ENCODE assay signal across 14 cellular contexts in the genomic region with DNA sequence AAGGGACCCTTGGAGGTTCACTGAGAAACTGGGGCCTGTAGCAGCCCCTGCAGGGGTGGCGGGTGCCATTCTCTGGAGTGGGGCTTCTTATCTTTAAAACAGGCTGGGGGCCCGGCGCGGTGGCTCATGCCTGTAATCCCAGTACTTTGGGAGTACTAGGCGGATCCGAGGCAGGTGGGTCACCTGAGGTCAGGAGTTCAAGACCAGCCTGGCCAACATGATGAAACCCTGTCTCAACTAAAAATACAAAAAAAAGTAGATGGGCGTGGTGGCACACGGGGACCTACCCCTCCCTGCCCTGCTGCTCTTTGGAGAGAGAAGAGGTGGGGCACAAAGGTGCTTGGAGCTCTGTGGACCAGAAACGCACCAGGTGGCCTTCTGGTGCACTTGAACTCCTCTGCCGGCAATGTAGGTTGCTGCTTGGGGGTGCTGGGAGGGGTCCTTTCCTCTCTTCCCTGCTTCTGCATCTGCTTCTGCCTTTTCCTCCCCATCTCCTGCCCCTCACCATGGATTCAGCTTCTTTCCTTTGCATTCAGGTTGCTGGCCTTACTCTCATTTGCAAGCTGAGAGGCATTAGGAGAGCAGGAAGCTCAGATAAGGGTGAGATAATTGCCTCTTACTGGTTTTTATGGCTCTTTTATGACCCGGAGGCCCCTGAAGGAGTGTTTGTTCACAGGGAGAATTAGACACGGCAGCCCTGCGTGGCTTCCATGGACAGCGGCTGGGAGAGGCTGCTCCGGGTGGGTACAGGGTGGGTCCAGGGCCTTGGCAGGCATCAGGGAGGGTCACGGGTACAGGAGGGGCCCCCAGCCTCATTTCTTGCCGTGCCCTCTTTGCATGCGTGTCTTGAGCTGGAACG. TPM values are rescaled to one million over a fixed set of nuclear protein-coding genes. Genes with fewer than 3 reads are reported as not detected.
A peak's percentile ranks its signal among the peaks of the same experiment; 100 is the strongest.
DNase-seq lines count a peak whose midpoint lies in the region; ATAC-seq and TF ChIP-seq lines count a peak whose summit lies in the region.
"Had no signal": no experiment of that assay in that cellular context is flagged by ENCODE, and none has a peak within 500 bp of the region (broad histone marks: within the 10 kb centered on the region; RNA-seq: fewer than 3 reads in every experiment).

No MANE protein-coding gene starts in this region.

- peaks cover 0 to 94% (median 11%) of the 10 kb centered on the region in 3 donors for H3K4me1 ChIP-seq in gastroesophageal sphincter
- peaks cover 0 to 100% (median 68%) of the 10 kb centered on the region in 4 donors for H3K4me1 ChIP-seq in tibial artery
- H3K4me1 ChIP-seq in body of pancreas, result peaks cover 19% of the 10 kb centered on the region

- H3K9me3 ChIP-seq in gastroesophageal sphincter (no peaks in the 10 kb centered on the region), tibial artery (no peaks in the 10 kb centered on the region), body of pancreas (no peaks in the 10 kb centered on the region)
- H3K9me3 ChIP-seq: pancreas had no signal

- WGBS in gastroesophageal sphincter (ENCODE audit: low coverage in 1 of 2), 2 donors, result 75 to 80% methylated on average over 2 to 3 of the region's 19 CpGs
- 62 to 72% methylated on average over 9 to 19 of the region's 19 CpGs for WGBS in body of pancreas, 2 donors

- TF ChIP-seq EP300 in gastroesophageal sphincter (IDR thresholded peaks at IDR 0.05), result no peak

- DNase-seq in NCI-H1417 (lab: John Stamatoyannopoulos, UW) (peak; percentile 82 to 97 (median 94)), NCI-H526 (lab: John Stamatoyannopoulos, UW) (peak; percentile 82 to 89), tibial artery (no peak), iPS-NIHi11 (ENCODE audit: low spot score) (no peak), T-helper 2 cell (no peak), body of pancreas (no peak)
- DNase-seq: activated B cell treated with CpG ODN at 0.5 μM for 24 hours; activated T-cell treated with anti-CD3 and anti-CD28 coated beads, Interleukin-2, amount 50 U/mL, for 4 hours; DMS 273 treated with DMSO at 0.1 percent for 48 hours; GM23248; pancreas had no signal

- TF ChIP-seq POLR2A in gastroesophageal sphincter (IDR thresholded peaks at IDR 0.05) (no peak), body of pancreas (IDR thresholded peaks at IDR 0.05) (no peak)

- intact Hi-C loops in tibial artery (cut with DNase I; ENCODE audit: low total_unique reads) (no loop called here), body of pancreas (cut with DNase I) (no loop called here)

- H3K4me3 ChIP-seq in gastroesophageal sphincter, result no peak overlapping the region
- H3K4me3 ChIP-seq in tibial artery, result no peak overlapping the region
- no peak overlapping the region for H3K4me3 ChIP-seq in body of pancreas
- H3K4me3 ChIP-seq: GM23248, pancreas had no signal

- no peaks in the 10 kb centered on the region for H3K27me3 ChIP-seq in gastroesophageal sphincter
- no peaks in the 10 kb centered on the region for H3K27me3 ChIP-seq in tibial artery
- H3K27me3 ChIP-seq in body of pancreas, result no peaks in the 10 kb centered on the region
- H3K27me3 ChIP-seq: pancreas had no signal

- TF ChIP-seq CTCF in gastroesophageal sphincter (IDR thresholded peaks at IDR 0.05) (no peak), tibial artery (IDR thresholded peaks at IDR 0.05) (no peak), body of pancreas (IDR thresholded peaks at IDR 0.05) (no peak)

- H3K27ac ChIP-seq in gastroesophageal sphincter (peak overlapping the region in 3 of 4 donors; percentile 35 to 69 (median 67)), tibial artery (peak overlapping the region; percentile 100), body of pancreas (no peak overlapping the region)
- H3K27ac ChIP-seq: GM23248, KMS-11, pancreas, RWPE1 had no signal

- H3K36me3 ChIP-seq in gastroesophageal sphincter (peaks cover 0 to 21% of the 10 kb centered on the region in 2 donors), tibial artery (peaks cover 0 to 29% (median 7%) of the 10 kb centered on the region in 3 donors), body of pancreas (replicated peaks in 1 of 2; ENCODE audit: insufficient read depth in 1 of 2, low read depth in 2 of 2) (peaks cover 0 to 4% of the 10 kb centered on the region in 2 donors)

- ATAC-seq in gastroesophageal sphincter (no peak), body of pancreas (no peak)
- ATAC-seq: activated T-cell treated with anti-CD3 and anti-CD28 coated beads, Interleukin-2, amount 50 U/mL, for 4 hours had no signal

RNA-seq across cellular contexts. Expression of gene ARHGEF10L, which starts 57.4 kb away (rescaled TPM):
- 10 to 100 TPM; 50.9 to 97.0 (median 80.3) TPM for total RNA-seq in gastroesophageal sphincter
- 10 to 100 TPM; 81.4 to 93.1 TPM for total RNA-seq in body of pancreas

Comparison
In these comparisons a context has a peak if more than half of its experiments do, and no peak if none do; other contexts are left out.
1. DNase-seq: peak in NCI-H1417 (3 of 3) and NCI-H526 (2 of 2); none in tibial artery (0 of 2), iPS-NIHi11 (single experiment), T-helper 2 cell (0 of 5) and body of pancreas (0 of 4).
2. H3K27ac ChIP-seq: peak in gastroesophageal sphincter (3 of 4) and tibial artery (2 of 2); none in body of pancreas (0 of 4).